ENCODE assay signal across 12 cellular contexts in genomic region chr5:36882250-36882649, GRCh38. TPM values are rescaled to one million over a fixed set of nuclear protein-coding genes. Genes with fewer than 3 reads are reported as not detected.
DNase-seq lines count a peak whose midpoint lies in the region; ATAC-seq and TF ChIP-seq lines count a peak whose summit lies in the region.
"Had no signal": no experiment of that assay in that cellular context is flagged by ENCODE, and none has a peak within 500 bp of the region (broad histone marks: within the 10 kb centered on the region; RNA-seq: fewer than 3 reads in every experiment).

No MANE protein-coding gene starts in this region.

- H3K27ac Mint-ChIP-seq in activated CD8-positive, alpha-beta memory T cell treated with anti-CD3 and anti-CD28 coated beads, Interleukin-2, amount 10 ng/mL, durations not matched to agents 7 days and 5 days: no peak overlapping the region
- 0 out of 2 replicates have a peak overlapping the region, but pooled peaks have one; percentile 24 for H3K27ac Mint-ChIP-seq in GM23338
- H3K27ac Mint-ChIP-seq in natural killer cell treated with Interleukin-12 subunit alpha and Interleukin-12 subunit beta and Interleukin-15 and Interleukin-18, amount 100 ng/mL, for 72 hours: peak overlapping the region; percentile 40 to 60
- no peak overlapping the region for H3K27ac Mint-ChIP-seq in activated CD4-positive, alpha-beta T cell treated with anti-CD3 and anti-CD28 coated beads, Interleukin-2, amount 10 ng/mL, durations not matched to agents 7 days and 5 days
- H3K27ac Mint-ChIP-seq: nephron had no signal

- H3K9me2 ChIP-seq in GM23338 (ENCODE audit: insufficient read depth): peaks cover 3% of the 10 kb centered on the region; the same call in 1 of the 2 replicates

- no peak overlapping the region for H3K4me3 Mint-ChIP-seq in activated CD8-positive, alpha-beta memory T cell treated with anti-CD3 and anti-CD28 coated beads, Interleukin-2, amount 10 ng/mL, durations not matched to agents 7 days and 5 days
- no peak overlapping the region for H3K4me3 Mint-ChIP-seq in GM23338
- peak overlapping the region; percentile 46 for H3K4me3 Mint-ChIP-seq in natural killer cell treated with Interleukin-12 subunit alpha and Interleukin-12 subunit beta and Interleukin-15 and Interleukin-18, amount 100 ng/mL, for 72 hours
- H3K4me3 Mint-ChIP-seq in activated CD4-positive, alpha-beta T cell treated with anti-CD3 and anti-CD28 coated beads, Interleukin-2, amount 10 ng/mL, durations not matched to agents 7 days and 5 days: no peak overlapping the region

- DNase-seq in activated CD8-positive, alpha-beta memory T cell treated with anti-CD3 and anti-CD28 coated beads, Interleukin-2, amount 10 ng/mL, durations not matched to agents 7 days and 5 days: no peak
- no peak for DNase-seq in activated CD8-positive, alpha-beta memory T cell treated with anti-CD3 and anti-CD28 coated beads, Interleukin-2, amount 50 U/mL, for 4 hours
- DNase-seq in GM23338 (ENCODE audit: low spot score) (no peak), MV-4-11 (lab: John Stamatoyannopoulos, UW) (peak; percentile 26), NCI-H446 (lab: John Stamatoyannopoulos, UW) (no peak)
- DNase-seq in natural killer cell treated with Interleukin-12 subunit alpha and Interleukin-12 subunit beta and Interleukin-15 and Interleukin-18, amount 100 ng/mL, for 72 hours (ENCODE audit: low spot score): no peak
- DNase-seq in activated CD4-positive, alpha-beta T cell treated with anti-CD3 and anti-CD28 coated beads, Interleukin-2, amount 10 ng/mL, durations not matched to agents 7 days and 5 days: no peak
- DNase-seq in stimulated activated naive CD4-positive, alpha-beta T cell treated with Interleukin-2 at 50 U/mL for 16 hours (lab: John Stamatoyannopoulos, UW): no peak
- DNase-seq: dermis blood vessel endothelial cell, hippocampal formation, NCI-H146 had no signal

- no peak overlapping the region for H3K4me3 ChIP-seq in GM23338

- H3K4me1 ChIP-seq in GM23338 (ENCODE audit: insufficient read depth): peaks cover 27% of the 10 kb centered on the region

- no peak overlapping the region for H2AFZ ChIP-seq in GM23338

- peaks cover 12% of the 10 kb centered on the region for H3K36me3 Mint-ChIP-seq in activated CD8-positive, alpha-beta memory T cell treated with anti-CD3 and anti-CD28 coated beads, Interleukin-2, amount 10 ng/mL, durations not matched to agents 7 days and 5 days
- H3K36me3 Mint-ChIP-seq in GM23338 (ENCODE audit: low read depth): peaks cover 9% of the 10 kb centered on the region; the same call in 2 of the 3 replicates
- peaks cover 4% of the 10 kb centered on the region for H3K36me3 Mint-ChIP-seq in natural killer cell treated with Interleukin-12 subunit alpha and Interleukin-12 subunit beta and Interleukin-15 and Interleukin-18, amount 100 ng/mL, for 72 hours
- H3K36me3 Mint-ChIP-seq in activated CD4-positive, alpha-beta T cell treated with anti-CD3 and anti-CD28 coated beads, Interleukin-2, amount 10 ng/mL, durations not matched to agents 7 days and 5 days (ENCODE audit: low read depth): peaks cover 16% of the 10 kb centered on the region

- TF ChIP-seq CTCF in GM23338 (conservative IDR thresholded peaks at IDR 0.05; ENCODE audit: low read depth in 2 of 2): no peak

- H3K9me3 Mint-ChIP-seq in activated CD8-positive, alpha-beta memory T cell treated with anti-CD3 and anti-CD28 coated beads, Interleukin-2, amount 10 ng/mL, durations not matched to agents 7 days and 5 days (ENCODE audit: low read depth): no peaks in the 10 kb centered on the region
- H3K9me3 Mint-ChIP-seq in GM23338: no peaks in the 10 kb centered on the region
- no peaks in the 10 kb centered on the region for H3K9me3 Mint-ChIP-seq in natural killer cell treated with Interleukin-12 subunit alpha and Interleukin-12 subunit beta and Interleukin-15 and Interleukin-18, amount 100 ng/mL, for 72 hours
- H3K9me3 Mint-ChIP-seq in activated CD4-positive, alpha-beta T cell treated with anti-CD3 and anti-CD28 coated beads, Interleukin-2, amount 10 ng/mL, durations not matched to agents 7 days and 5 days: no peaks in the 10 kb centered on the region
- H3K9me3 Mint-ChIP-seq: nephron had no signal

- peaks cover 45% of the 10 kb centered on the region for H3K4me1 Mint-ChIP-seq in activated CD8-positive, alpha-beta memory T cell treated with anti-CD3 and anti-CD28 coated beads, Interleukin-2, amount 10 ng/mL, durations not matched to agents 7 days and 5 days
- peaks cover 32% of the 10 kb centered on the region for H3K4me1 Mint-ChIP-seq in GM23338
- peaks cover 54 to 55% of the 10 kb centered on the region in 2 donors for H3K4me1 Mint-ChIP-seq in natural killer cell treated with Interleukin-12 subunit alpha and Interleukin-12 subunit beta and Interleukin-15 and Interleukin-18, amount 100 ng/mL, for 72 hours (ENCODE audit: low read depth in 2 of 2)
- H3K4me1 Mint-ChIP-seq in activated CD4-positive, alpha-beta T cell treated with anti-CD3 and anti-CD28 coated beads, Interleukin-2, amount 10 ng/mL, durations not matched to agents 7 days and 5 days: peaks cover 50% of the 10 kb centered on the region

- H4K20me1 ChIP-seq in GM23338 (replicated peaks; ENCODE audit: insufficient read depth): peaks cover 37% of the 10 kb centered on the region

- no peaks in the 10 kb centered on the region for H3K27me3 ChIP-seq in GM23338 (ENCODE audit: insufficient read depth)

- H3K36me3 ChIP-seq in GM23338 (ENCODE audit: insufficient read depth): no peaks in the 10 kb centered on the region

- ATAC-seq in activated CD8-positive, alpha-beta memory T cell treated with anti-CD3 and anti-CD28 coated beads, Interleukin-2, amount 10 ng/mL, durations not matched to agents 7 days and 5 days: peak; percentile 50
- ATAC-seq in GM23338: no peak
- peak in 1 of 2 donors; percentile 69 for ATAC-seq in natural killer cell treated with Interleukin-12 subunit alpha and Interleukin-12 subunit beta and Interleukin-15 and Interleukin-18, amount 100 ng/mL, for 72 hours

- no peak overlapping the region for H3K27ac ChIP-seq in GM23338 (ENCODE audit: low read depth)

- no peaks in the 10 kb centered on the region for H3K27me3 Mint-ChIP-seq in activated CD8-positive, alpha-beta memory T cell treated with anti-CD3 and anti-CD28 coated beads, Interleukin-2, amount 10 ng/mL, durations not matched to agents 7 days and 5 days
- peaks cover 2% of the 10 kb centered on the region for H3K27me3 Mint-ChIP-seq in GM23338 (ENCODE audit: insufficient read depth, low read depth, poor library complexity)
- H3K27me3 Mint-ChIP-seq in natural killer cell treated with Interleukin-12 subunit alpha and Interleukin-12 subunit beta and Interleukin-15 and Interleukin-18, amount 100 ng/mL, for 72 hours: no peaks in the 10 kb centered on the region
- no peaks in the 10 kb centered on the region for H3K27me3 Mint-ChIP-seq in activated CD4-positive, alpha-beta T cell treated with anti-CD3 and anti-CD28 coated beads, Interleukin-2, amount 10 ng/mL, durations not matched to agents 7 days and 5 days

- CTCF ChIA-PET in activated CD8-positive, alpha-beta memory T cell treated with anti-CD3 and anti-CD28 coated beads, Interleukin-2, amount 10 ng/mL, durations not matched to agents 7 days and 5 days (lab: Charles Lee): no interaction called here
- CTCF ChIA-PET in activated CD4-positive, alpha-beta T cell treated with anti-CD3 and anti-CD28 coated beads, Interleukin-2, amount 10 ng/mL, durations not matched to agents 7 days and 5 days (lab: Charles Lee): interaction anchor here (1.1 kb wide), 1 partner anchor 158 kb away, joined by 3 read pairs; no protein-coding TSS in a partner anchor

- H3F3A ChIP-seq in GM23338 (replicated peaks; ENCODE audit: low read depth): no peaks in the 10 kb centered on the region

- POLR2A ChIA-PET in activated CD4-positive, alpha-beta T cell treated with anti-CD3 and anti-CD28 coated beads, Interleukin-2, amount 10 ng/mL, durations not matched to agents 7 days and 5 days (lab: Charles Lee): no interaction called here

- peaks cover 100% of the 10 kb centered on the region for H3K79me2 ChIP-seq in GM23338 (replicated peaks; ENCODE audit: insufficient read depth)

- no peak overlapping the region for H3K4me2 ChIP-seq in GM23338

TF ChIP-seq in GM23338, 12 proteins besides CTCF, POLR2A, EP300 and RAD21 (continues in another document):
- TF ChIP-seq REST (IDR thresholded peaks at IDR 0.05; ENCODE audit: unreplicated experiment) (no peak), JUNB (IDR thresholded peaks at IDR 0.05; ENCODE audit: unreplicated experiment) (no peak), EZH2phosphoT487 (IDR thresholded peaks at IDR 0.05; ENCODE audit: unreplicated experiment) (no peak), POLR2AphosphoS5 (IDR thresholded peaks at IDR 0.05; ENCODE audit: low read depth) (no peak)

RNA-seq across cellular contexts. Expression of gene NIPBL, which starts 5.7 kb away (rescaled TPM):
- total RNA-seq in activated CD8-positive, alpha-beta memory T cell treated with anti-CD3 and anti-CD28 coated beads, Interleukin-2, amount 10 ng/mL, durations not matched to agents 7 days and 5 days: 10 to 100 TPM; 56.8 to 57.1 TPM
- total RNA-seq in GM23338 (2014; rRNA removed; shearing (Covaris generic)): 40.3 and 44.2 TPM in 2 replicates
- 47.1 and 51.4 TPM in 2 replicates for polyA plus RNA-seq in GM23338 (2016; fragmentation: Nextera tagmentation; extraction: Ambion mirVana)
- 10 to 100 TPM; 56.8 to 71.2 TPM for total RNA-seq in natural killer cell treated with Interleukin-12 subunit alpha and Interleukin-12 subunit beta and Interleukin-15 and Interleukin-18, amount 100 ng/mL, for 72 hours
- total RNA-seq in activated CD4-positive, alpha-beta T cell treated with anti-CD3 and anti-CD28 coated beads, Interleukin-2, amount 10 ng/mL, durations not matched to agents 7 days and 5 days: 10 to 100 TPM; 59.4 to 72.8 TPM

Comparison
In these comparisons a context has a peak if more than half of its experiments do, and no peak if none do; other contexts are left out.
1. H3K27ac Mint-ChIP-seq: peak in GM23338 (single experiment) and natural killer cell treated with Interleukin-12 subunit alpha and Interleukin-12 subunit beta and Interleukin-15 and Interleukin-18, amount 100 ng/mL, for 72 hours (2 of 2); none in activated CD8-positive, alpha-beta memory T cell treated with anti-CD3 and anti-CD28 coated beads, Interleukin-2, amount 10 ng/mL, durations not matched to agents 7 days and 5 days (single experiment) and activated CD4-positive, alpha-beta T cell treated with anti-CD3 and anti-CD28 coated beads, Interleukin-2, amount 10 ng/mL, durations not matched to agents 7 days and 5 days (single experiment).